In genomic region chr4:185036842-185037241, GRCh38 we compare ENCODE assay signal across 20 cellular contexts. TPM values are rescaled to one million over a fixed set of nuclear protein-coding genes. Genes with fewer than 3 reads are reported as not detected.
DNase-seq lines count a peak whose midpoint lies in the region; ATAC-seq, FAIRE-seq and TF ChIP-seq lines count a peak whose summit lies in the region.
"Had no signal": no experiment of that assay in that cellular context is flagged by ENCODE, and none has a peak within 500 bp of the region (broad histone marks: within the 10 kb centered on the region; RNA-seq: fewer than 3 reads in every experiment).

No MANE protein-coding gene starts in this region.

- no TSS peak for BruUV-seq in HepG2 (replicated peaks; lab: Mats Ljungman, UMichigan)

- TF ChIP-seq RAD21 in HepG2 (CRISPR knock-in tag; IDR thresholded peaks at IDR 0.05), result no peak

- H3K9me3 ChIP-seq in HepG2 (ENCODE audit: low read length) (peaks cover 8% of the 10 kb centered on the region; the same call in 1 of the 2 replicates), right lobe of liver (no peaks in the 10 kb centered on the region), WERI-Rb-1 (ENCODE audit: severe bottlenecking) (no peaks in the 10 kb centered on the region), transverse colon (no peaks in the 10 kb centered on the region)
- H3K9me3 ChIP-seq: BE2C, Caco-2 had no signal

- H3K36me3 Mint-ChIP-seq in type B pancreatic cell, result no peaks in the 10 kb centered on the region

- no peaks in the 10 kb centered on the region for H3K9me3 Mint-ChIP-seq in type B pancreatic cell
- H3K9me3 Mint-ChIP-seq: CD4-positive, alpha-beta T cell had no signal

- CTCF ChIA-PET in HepG2 (lab: Yijun Ruan, JAX; ENCODE audit: low intra/inter-chr PET ratio, low total read pairs), result no interaction called here

- H4K20me1 ChIP-seq in HepG2 (ENCODE audit: insufficient read depth, low read length), result no peaks in the 10 kb centered on the region

- H3K27ac ChIP-seq in HepG2 (ENCODE audit: extremely low read length, insufficient read depth, low read length) (no peak overlapping the region), right lobe of liver (no peak overlapping the region), WERI-Rb-1 (no peak overlapping the region), transverse colon (no peak overlapping the region)
- H3K27ac ChIP-seq: PC-9 had no signal

- no peak for DNase-seq in HepG2 (ENCODE audit: low spot score)
- DNase-seq in right lobe of liver, result no peak
- no peak for DNase-seq in WERI-Rb-1
- peak; percentile 54 for DNase-seq in iPS-NIHi7 (ENCODE audit: extremely low spot score)
- no peak for DNase-seq in type B pancreatic cell (ENCODE audit: extremely low spot score, unreplicated experiment)
- DNase-seq in islet precursor cell, result no peak
- DNase-seq in transverse colon, result no peak
- DNase-seq: BE2C; Caco-2; CD4-positive, alpha-beta T cell; GF-D8; KG1; NCI-H1694 treated with DMSO at 0.1 percent for 48 hours; NCI-H510A; NCI-H82; PC-9 had no signal

- POLR2A ChIA-PET in HepG2 (lab: Yijun Ruan, JAX), result no interaction called here

- intact Hi-C loops in HepG2 (cut with micrococcal nuclease; ENCODE audit: unreplicated experiment) (no loop called here), right lobe of liver (cut with DNase I) (loop anchor here in 1 of 2 donors (5.0 kb wide), 1 partner anchor 100 kb away; no protein-coding TSS in a partner anchor), transverse colon (cut with DNase I; ENCODE audit: low total_unique reads) (no loop called here)

- H3K4me1 ChIP-seq in HepG2 (ENCODE audit: insufficient read depth, low read length) (0 out of 2 replicates have a peak, but pooled peaks cover 6% of the 10 kb centered on the region), right lobe of liver (peaks cover 0 to 6% (median 3%) of the 10 kb centered on the region in 4 donors), transverse colon (peaks cover 0 to 7% (median 1%) of the 10 kb centered on the region in 4 donors)
- H3K4me1 ChIP-seq: BE2C, Caco-2 had no signal

- no peak for ATAC-seq in HepG2
- ATAC-seq in right lobe of liver, result no peak

- H3K27ac Mint-ChIP-seq in type B pancreatic cell, result no peak overlapping the region
- H3K27ac Mint-ChIP-seq: CD4-positive, alpha-beta T cell had no signal

- no peaks in the 10 kb centered on the region for H3K79me2 ChIP-seq in HepG2 (ENCODE audit: insufficient read depth, low read length)

- no peak overlapping the region for H2AFZ ChIP-seq in HepG2 (ENCODE audit: low read length)
- H2AFZ ChIP-seq: PC-9 had no signal

- H3K4me2 ChIP-seq in HepG2 (ENCODE audit: low read depth, low read length), result no peak overlapping the region
- H3K4me2 ChIP-seq: PC-9 had no signal

- TF ChIP-seq POLR2A in HepG2 (IDR thresholded peaks at IDR 0.05; ENCODE audit: insufficient read depth in 1 of 2, low read depth in 2 of 2, low read length in 2 of 2) (no peak), right lobe of liver (IDR thresholded peaks at IDR 0.05) (no peak), transverse colon (IDR thresholded peaks at IDR 0.05) (no peak)

- WGBS in HepG2 (ENCODE audit: low lambda C conversion rate), result 37% methylated on average over 6 of the region's 6 CpGs
- WGBS in right lobe of liver (ENCODE audit: insufficient coverage, low coverage, low lambda C conversion rate, missing lambda C conversion rate), result 92% methylated on average over 6 of the region's 6 CpGs
- 84 to 85% methylated on average over 6 of the region's 6 CpGs for WGBS in transverse colon (ENCODE audit: low coverage in 1 of 2), 2 donors

- FAIRE-seq in HepG2 (lab: Jason Lieb, UNC), result no peak
- FAIRE-seq: GM12891, H54 had no signal

- TF ChIP-seq EP300 in HepG2 (IDR thresholded peaks at IDR 0.05; ENCODE audit: low read depth in 2 of 2, low read length in 2 of 2) (no peak), HepG2 (CRISPR knock-in tag; IDR thresholded peaks at IDR 0.05; ENCODE audit: borderline replicate concordance) (no peak), transverse colon (IDR thresholded peaks at IDR 0.05; ENCODE audit: low read depth) (no peak)

- H3K27me3 Mint-ChIP-seq in type B pancreatic cell, result peaks cover 47% of the 10 kb centered on the region

- TF ChIP-seq CTCF in HepG2 (CRISPR knock-in tag; IDR thresholded peaks at IDR 0.05) (peak; percentile 33; the same call in 1 of the 2 replicates), right lobe of liver (IDR thresholded peaks at IDR 0.05) (no peak), WERI-Rb-1 (IDR thresholded peaks at IDR 0.05; ENCODE audit: low read depth, low read length) (peak; percentile 37), type B pancreatic cell (conservative IDR thresholded peaks at IDR 0.05) (no peak), transverse colon (IDR thresholded peaks at IDR 0.05) (no peak)

- no peaks in the 10 kb centered on the region for H3K36me3 ChIP-seq in HepG2 (replicated peaks in 1 of 2; ENCODE audit: control insufficient read depth in 1 of 2, insufficient read depth in 2 of 2, low read length in 2 of 2)
- H3K36me3 ChIP-seq in right lobe of liver, result no peaks in the 10 kb centered on the region
- no peaks in the 10 kb centered on the region for H3K36me3 ChIP-seq in WERI-Rb-1
- no peaks in the 10 kb centered on the region for H3K36me3 ChIP-seq in transverse colon
- H3K36me3 ChIP-seq: BE2C had no signal

- H3K4me1 Mint-ChIP-seq in type B pancreatic cell (ENCODE audit: unreplicated experiment), result peaks cover 3% of the 10 kb centered on the region

- H3K4me3 ChIP-seq in HepG2 (replicated peaks in 1 of 3; ENCODE audit: insufficient read depth in 1 of 3, low read depth in 2 of 3, low read length in 3 of 3) (no peak overlapping the region), right lobe of liver (no peak overlapping the region), WERI-Rb-1 (ENCODE audit: low read depth, low read length) (no peak overlapping the region), transverse colon (no peak overlapping the region)
- H3K4me3 ChIP-seq: PC-9 had no signal

- H3K27me3 ChIP-seq in HepG2 (ENCODE audit: control insufficient read depth in 1 of 2, insufficient read depth in 2 of 2, low read length in 2 of 2) (peaks cover 1 to 4% of the 10 kb centered on the region in 2 experiments; a peak in 2 of 5 replicates), right lobe of liver (no peaks in the 10 kb centered on the region), WERI-Rb-1 (ENCODE audit: insufficient read depth, low read depth, severe bottlenecking) (no peaks in the 10 kb centered on the region), transverse colon (peaks cover 9% of the 10 kb centered on the region)

- H3K4me3 Mint-ChIP-seq in type B pancreatic cell, result no peak overlapping the region
- H3K4me3 Mint-ChIP-seq: CD4-positive, alpha-beta T cell had no signal

- H3K9ac ChIP-seq in HepG2 (ENCODE audit: insufficient read depth, low read depth, low read length), result no peak overlapping the region

- in situ Hi-C loops in HepG2 (cut with HindIII; ENCODE audit: extremely low pct_ligation_motif_present, low pct_unique_long_range_greater_than_20kb), result loop anchor here (5.0 to 25.0 kb wide), 2 partner anchors 100 to 1000 kb away; no protein-coding TSS in a partner anchor
- in situ Hi-C loops in transverse colon (cut with MboI; ENCODE audit: low pct_ligation_motif_present in 1 of 4, low pct_unique_long_range_greater_than_20kb in 1 of 4, low sequenced_read_pairs in 3 of 4), result loop anchor here in 2 of 4 donors (10.0 kb wide), 1 partner anchor 98 kb away; no protein-coding TSS in a partner anchor

TF ChIP-seq in HepG2, 621 proteins besides CTCF, POLR2A, EP300 and RAD21:
- no peak for TF ChIP-seq JUN (CRISPR knock-in tag; IDR thresholded peaks at IDR 0.05)
- 0 out of 2 replicates have a peak, but pooled peaks have one; percentile 18 for TF ChIP-seq ZNF263 (CRISPR knock-in tag; IDR thresholded peaks at IDR 0.05)

RNA-seq across cellular contexts. Expression of gene HELT, which starts 18.6 kb away (rescaled TPM):
- total RNA-seq in HepG2 (2016; rRNA removed; fragmentation: Illumina TruSeq; extraction: Trizol) (not detected in 2 replicates), right lobe of liver (not detected), type B pancreatic cell (ENCODE audit: low replicate concordance) (0.36 TPM in 1 of 2 replicates, not detected in the other), transverse colon (not detected)
- total RNA-seq in HepG2 (2016; cell fraction: cytosol; rRNA removed; fragmentation: Illumina TruSeq; extraction: Trizol; ENCODE audit: low read depth), result not detected in 2 replicates
- not detected in 2 replicates for total RNA-seq in HepG2 (2016; cell fraction: insoluble cytoplasmic fraction; rRNA removed; fragmentation: Illumina TruSeq; extraction: Trizol)
- not detected in 2 replicates for total RNA-seq in HepG2 (2016; cell fraction: membrane; rRNA removed; fragmentation: Illumina TruSeq; extraction: Trizol)
- total RNA-seq in HepG2 (2016; cell fraction: nucleus; rRNA removed; fragmentation: Illumina TruSeq; extraction: Trizol), result not detected in 2 replicates
- polyA plus RNA-seq in HepG2 (2011; rRNA removed), result not detected in 2 replicates
- not detected in 2 replicates for polyA plus RNA-seq in HepG2 (2011; cell fraction: cytosol; rRNA removed)
- polyA plus RNA-seq in HepG2 (2011; cell fraction: nucleus; rRNA removed), result not detected in 2 replicates
- polyA plus RNA-seq in HepG2 (2012), result not detected in 2 replicates
- polyA plus RNA-seq in HepG2 (2016; cell fraction: cytosol; fragmentation: Illumina TruSeq; extraction: Trizol; ENCODE audit: low read depth), result not detected in 2 replicates
- not detected in 2 replicates for polyA plus RNA-seq in HepG2 (2016; cell fraction: insoluble cytoplasmic fraction; fragmentation: Illumina TruSeq; extraction: Trizol; ENCODE audit: low read depth)
- polyA plus RNA-seq in HepG2 (2016; cell fraction: membrane; fragmentation: Illumina TruSeq; extraction: Trizol; ENCODE audit: low read depth), result not detected in 2 replicates
- not detected in 2 replicates for polyA plus RNA-seq in HepG2 (2016; cell fraction: nucleus; fragmentation: Illumina TruSeq; extraction: Trizol; ENCODE audit: insufficient read depth, low read depth)
- not detected in 2 replicates for polyA minus RNA-seq in HepG2 (2011; rRNA and poly(A)+ RNA removed; ENCODE audit: low replicate concordance)
- polyA minus RNA-seq in HepG2 (2011; cell fraction: cytosol; rRNA and poly(A)+ RNA removed), result not detected in 2 replicates
- polyA minus RNA-seq in HepG2 (2011; cell fraction: nucleus; rRNA and poly(A)+ RNA removed), result not detected in 2 replicates
- total RNA-seq: A172; Caco-2; CD4-positive, alpha-beta T cell; Daoy; PC-9 had no signal

Comparison
In these comparisons a context has a peak if more than half of its experiments do, and no peak if none do; other contexts are left out.
1. CTCF ChIP-seq: peak in HepG2 (single experiment) and WERI-Rb-1 (single experiment); none in right lobe of liver (0 of 4), type B pancreatic cell (single experiment) and transverse colon (0 of 5).